ENCODE assay signal across 8 cellular contexts in genomic region chr6:95081949-95082348, GRCh38.
"Had no signal": no experiment of that assay in that cellular context is flagged by ENCODE, and none has a peak within 500 bp of the region (broad histone marks: within the 10 kb centered on the region; RNA-seq: fewer than 3 reads in every experiment).

No MANE protein-coding gene starts in this region.

- H3K4me3 ChIP-seq: GM12878 had no signal

- FAIRE-seq: G401.6, GM12878, GM12891, GM12892, GM18507, GM19239 had no signal

- ATAC-seq: GM12878 had no signal

- DNase-seq: GDM1, GF-D8 had no signal
